ENCODE assay signal across 1 cellular context in genomic region chr1:229949500-229949899, GRCh38.
TF ChIP-seq lines count a peak whose summit lies in the region.

No MANE protein-coding gene starts in this region.

TF ChIP-seq in HEK293, 187 proteins besides CTCF, POLR2A, EP300 and RAD21 (continued from another document and continues in another):
- TF ChIP-seq ZNF449 (tag by site-specific recombination; IDR thresholded peaks at IDR 0.05) (no peak), ZNF221 (tag by site-specific recombination; IDR thresholded peaks at IDR 0.05; ENCODE audit: borderline replicate concordance) (no peak), OVOL3 (tag by site-specific recombination; IDR thresholded peaks at IDR 0.05) (peak; percentile 26; the same call in 1 of the 2 replicates), TCF7L2 (IDR thresholded peaks at IDR 0.05; ENCODE audit: borderline replicate concordance, low read depth, low read length) (no peak), TSHZ1 (tag by site-specific recombination; IDR thresholded peaks at IDR 0.05; ENCODE audit: borderline replicate concordance) (peak; percentile 74), ZNF677 (tag by site-specific recombination; IDR thresholded peaks at IDR 0.05) (no peak), ZBTB7A (tag by site-specific recombination; IDR thresholded peaks at IDR 0.05; ENCODE audit: low read depth) (no peak), ZNF521 (tag by site-specific recombination; IDR thresholded peaks at IDR 0.05) (no peak), YY1 (tag by site-specific recombination; IDR thresholded peaks at IDR 0.05) (no peak), ZNF658 (tag by site-specific recombination; IDR thresholded peaks at IDR 0.05) (no peak), ZNF26 (tag by site-specific recombination; IDR thresholded peaks at IDR 0.05) (no peak), ZNF548 (tag by site-specific recombination; IDR thresholded peaks at IDR 0.05) (no peak), ZNF544 (tag by site-specific recombination; IDR thresholded peaks at IDR 0.05) (no peak), SP7 (tag by site-specific recombination; IDR thresholded peaks at IDR 0.05) (no peak), ZNF157 (tag by site-specific recombination; IDR thresholded peaks at IDR 0.05) (no peak), ZNF302 (tag by site-specific recombination; IDR thresholded peaks at IDR 0.05; ENCODE audit: low read depth) (no peak), ZNF704 (tag by site-specific recombination; IDR thresholded peaks at IDR 0.05) (no peak), ZFP69B (tag by site-specific recombination; IDR thresholded peaks at IDR 0.05) (no peak), ZNF626 (tag by site-specific recombination; IDR thresholded peaks at IDR 0.05) (no peak), ZNF600 (tag by site-specific recombination; IDR thresholded peaks at IDR 0.05) (no peak), ZNF629 (tag by site-specific recombination; IDR thresholded peaks at IDR 0.05) (no peak), ZNF248 (tag by site-specific recombination; IDR thresholded peaks at IDR 0.05) (no peak), MEIS1 (CRISPR knock-in tag; IDR thresholded peaks at IDR 0.05; ENCODE audit: borderline replicate concordance) (no peak), ZNF138 (tag by site-specific recombination; IDR thresholded peaks at IDR 0.05; ENCODE audit: borderline replicate concordance) (no peak), PRDM10 (tag by site-specific recombination; IDR thresholded peaks at IDR 0.05) (no peak), GFI1B (tag by site-specific recombination; IDR thresholded peaks at IDR 0.05) (no peak), ZNF280D (tag by site-specific recombination; IDR thresholded peaks at IDR 0.05) (no peak), ZBTB11 (tag by site-specific recombination; conservative IDR thresholded peaks at IDR 0.05; ENCODE audit: low read depth) (no peak), PATZ1 (tag by site-specific recombination; IDR thresholded peaks at IDR 0.05) (no peak), ZNF514 (tag by site-specific recombination; IDR thresholded peaks at IDR 0.05) (no peak), ZNF830 (tag by site-specific recombination; IDR thresholded peaks at IDR 0.05; ENCODE audit: low read depth) (no peak), HOXC10 (CRISPR knock-in tag; IDR thresholded peaks at IDR 0.05) (no peak), ZNF76 (tag by site-specific recombination; IDR thresholded peaks at IDR 0.05; ENCODE audit: borderline replicate concordance, low read depth) (no peak), ZNF114 (tag by site-specific recombination; IDR thresholded peaks at IDR 0.05) (no peak), ZNF792 (tag by site-specific recombination; IDR thresholded peaks at IDR 0.05) (no peak), ZEB2 (tag by site-specific recombination; IDR thresholded peaks at IDR 0.05) (peak; percentile 17; the same call in 1 of the 2 replicates), ZSCAN30 (tag by site-specific recombination; IDR thresholded peaks at IDR 0.05) (peak; percentile 64), ZNF391 (tag by site-specific recombination; IDR thresholded peaks at IDR 0.05; ENCODE audit: borderline replicate concordance, low read depth) (no peak), ATF2 (tag by site-specific recombination; IDR thresholded peaks at IDR 0.05; ENCODE audit: low read depth) (no peak), ZNF621 (tag by site-specific recombination; IDR thresholded peaks at IDR 0.05) (no peak)
